1 cellular context compared by ENCODE assay signal in the genomic region with DNA sequence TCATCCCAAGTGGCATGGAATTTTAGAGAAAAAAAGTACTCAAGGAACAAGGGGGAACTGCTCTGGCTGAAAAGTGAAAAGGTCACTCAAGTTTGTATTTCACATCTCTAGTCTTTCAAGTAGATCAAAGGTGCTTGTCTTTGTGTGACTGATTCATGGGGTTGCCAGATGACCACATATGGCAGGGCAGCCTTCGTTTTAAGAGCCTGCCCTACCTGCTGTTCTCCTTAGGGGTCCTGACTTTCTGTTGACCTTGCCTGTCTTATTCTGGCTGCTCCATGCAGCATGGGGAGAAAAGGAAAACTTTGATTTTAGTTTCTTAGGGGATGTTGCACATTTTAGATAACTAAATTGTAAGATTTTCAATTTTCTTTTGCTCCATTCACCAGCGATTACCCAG.
TF ChIP-seq lines count a peak whose summit lies in the region.

No MANE protein-coding gene starts in this region.

TF ChIP-seq in H1, 55 proteins besides CTCF, POLR2A, EP300 and RAD21 (continued from another document):
- no peak for TF ChIP-seq CBX5 (IDR thresholded peaks at IDR 0.05; ENCODE audit: low read depth, low read length)
- TF ChIP-seq NANOG (IDR thresholded peaks at IDR 0.05; ENCODE audit: insufficient read depth, low read depth, low read length, poor library complexity, severe bottlenecking), result no peak
- no peak for TF ChIP-seq POLR2AphosphoS5 (IDR thresholded peaks at IDR 0.05; ENCODE audit: low read depth, low read length)
- TF ChIP-seq FOSL1 (IDR thresholded peaks at IDR 0.05; ENCODE audit: insufficient read depth, low read depth, low read length), result no peak
- TF ChIP-seq RNF2 (IDR thresholded peaks at IDR 0.05; ENCODE audit: borderline replicate concordance, low read depth, low read length, missing control alignments, poor library complexity, severe bottlenecking), result no peak
- TF ChIP-seq KDM4A (IDR thresholded peaks at IDR 0.05; ENCODE audit: low read depth, low read length, severe bottlenecking), result no peak
- TF ChIP-seq SP2 (IDR thresholded peaks at IDR 0.05; ENCODE audit: low read length), result no peak
- TF ChIP-seq HDAC6 (IDR thresholded peaks at IDR 0.05; ENCODE audit: low read depth, low read length), result no peak
- TF ChIP-seq TAF1 (IDR thresholded peaks at IDR 0.05; ENCODE audit: low read depth, low read length), result no peak
- no peak for TF ChIP-seq CHD2 (IDR thresholded peaks at IDR 0.05; ENCODE audit: low read length)
